ENCODE assay signal across 9 cellular contexts in genomic region chr6:26088344-26088743, GRCh38. TPM values are rescaled to one million over a fixed set of nuclear protein-coding genes. Genes with fewer than 3 reads are reported as not detected.
A peak's percentile ranks its signal among the peaks of the same experiment; 100 is the strongest.
DNase-seq lines count a peak whose midpoint lies in the region; ATAC-seq and TF ChIP-seq lines count a peak whose summit lies in the region.
"Had no signal": no experiment of that assay in that cellular context is flagged by ENCODE, and none has a peak within 500 bp of the region (broad histone marks: within the 10 kb centered on the region; RNA-seq: fewer than 3 reads in every experiment).

No MANE protein-coding gene starts in this region.

- peak; percentile 47 for ATAC-seq in gastroesophageal sphincter
- peak; percentile 42 to 71 for ATAC-seq in gastrocnemius medialis
- no peak for ATAC-seq in HG03139 (IDR thresholded peaks at IDR 0.05; ENCODE audit: unreplicated experiment)
- no peak for ATAC-seq in HG02588 (IDR thresholded peaks at IDR 0.05; ENCODE audit: unreplicated experiment)
- ATAC-seq in HG02798 (IDR thresholded peaks at IDR 0.05; ENCODE audit: poor library complexity, unreplicated experiment): no peak
- no peak for ATAC-seq in HG02938 (IDR thresholded peaks at IDR 0.05; ENCODE audit: unreplicated experiment)

- peaks cover 3% of the 10 kb centered on the region for H3K36me3 Mint-ChIP-seq in activated CD4-positive, alpha-beta memory T cell treated with anti-CD3 and anti-CD28 coated beads, Interleukin-2, amount 10 ng/mL, durations not matched to agents 7 days and 5 days (ENCODE audit: low read depth)

- H3K27ac Mint-ChIP-seq in activated CD4-positive, alpha-beta memory T cell treated with anti-CD3 and anti-CD28 coated beads, Interleukin-2, amount 10 ng/mL, durations not matched to agents 7 days and 5 days: no peak overlapping the region

- no peak for TF ChIP-seq POLR2A in gastroesophageal sphincter (IDR thresholded peaks at IDR 0.05)
- TF ChIP-seq POLR2A in gastrocnemius medialis (IDR thresholded peaks at IDR 0.05): no peak

- POLR2A ChIA-PET in activated CD4-positive, alpha-beta memory T cell treated with anti-CD3 and anti-CD28 coated beads, Interleukin-2, amount 10 ng/mL, durations not matched to agents 7 days and 5 days (lab: Charles Lee): interaction anchor here (2.3 to 3.5 kb wide), 7 partner anchors 9 to 69 kb away, joined by 13 to 50 read pairs (median 26); a partner anchor contains a TSS

- DNase-seq in ELR (ENCODE audit: low read depth) (peak; percentile 41), gastrocnemius medialis (peak in 1 of 2 donors; percentile 13)
- DNase-seq in activated CD4-positive, alpha-beta memory T cell treated with anti-CD3 and anti-CD28 coated beads, Interleukin-2, amount 10 ng/mL, durations not matched to agents 7 days and 5 days: no peak
- DNase-seq: cerebellar nuclear complex had no signal

- H3K9me3 ChIP-seq in gastroesophageal sphincter (no peaks in the 10 kb centered on the region), gastrocnemius medialis (no peaks in the 10 kb centered on the region)

- peaks cover 3 to 23% (median 4%) of the 10 kb centered on the region in 3 donors for H3K4me1 ChIP-seq in gastroesophageal sphincter
- H3K4me1 ChIP-seq in gastrocnemius medialis: peaks cover 12 to 20% of the 10 kb centered on the region in 2 donors

- no peaks in the 10 kb centered on the region for H3K9me3 Mint-ChIP-seq in activated CD4-positive, alpha-beta memory T cell treated with anti-CD3 and anti-CD28 coated beads, Interleukin-2, amount 10 ng/mL, durations not matched to agents 7 days and 5 days

- in situ Hi-C loops in gastrocnemius medialis (cut with MboI; ENCODE audit: low sequenced_read_pairs in 4 of 4): no loop called here

- peaks cover 42% of the 10 kb centered on the region for H3K4me1 Mint-ChIP-seq in activated CD4-positive, alpha-beta memory T cell treated with anti-CD3 and anti-CD28 coated beads, Interleukin-2, amount 10 ng/mL, durations not matched to agents 7 days and 5 days

- TF ChIP-seq EP300 in gastroesophageal sphincter (IDR thresholded peaks at IDR 0.05): no peak

- H3K4me3 Mint-ChIP-seq in activated CD4-positive, alpha-beta memory T cell treated with anti-CD3 and anti-CD28 coated beads, Interleukin-2, amount 10 ng/mL, durations not matched to agents 7 days and 5 days: peak overlapping the region; percentile 77

- 25 to 29% methylated on average over 5 of the region's 5 CpGs for WGBS in gastroesophageal sphincter (ENCODE audit: low coverage in 1 of 2), 2 donors

- peak overlapping the region; percentile 91 to 97 (median 95) for H3K27ac ChIP-seq in gastroesophageal sphincter
- H3K27ac ChIP-seq in gastrocnemius medialis: peak overlapping the region; percentile 78 to 85 (median 80)

- CTCF ChIA-PET in activated CD4-positive, alpha-beta memory T cell treated with anti-CD3 and anti-CD28 coated beads, Interleukin-2, amount 10 ng/mL, durations not matched to agents 7 days and 5 days (lab: Charles Lee): interaction anchor here (1.9 to 5.0 kb wide), 5 partner anchors 9 to 25 kb away, joined by 6 to 51 read pairs (median 15); a partner anchor contains a TSS

- H3K27me3 ChIP-seq in gastroesophageal sphincter (no peaks in the 10 kb centered on the region), gastrocnemius medialis (no peaks in the 10 kb centered on the region)

- H3K36me3 ChIP-seq in gastroesophageal sphincter: peaks cover 0 to 8% of the 10 kb centered on the region in 2 donors
- no peaks in the 10 kb centered on the region for H3K36me3 ChIP-seq in gastrocnemius medialis

- TF ChIP-seq CTCF in gastroesophageal sphincter (IDR thresholded peaks at IDR 0.05) (no peak), gastrocnemius medialis (IDR thresholded peaks at IDR 0.05 in 4 of 5, conservative IDR thresholded peaks at IDR 0.05 in 1 of 5) (no peak)

- peaks cover 3% of the 10 kb centered on the region for H3K27me3 Mint-ChIP-seq in activated CD4-positive, alpha-beta memory T cell treated with anti-CD3 and anti-CD28 coated beads, Interleukin-2, amount 10 ng/mL, durations not matched to agents 7 days and 5 days

- peak overlapping the region; percentile 78 to 96 for H3K4me3 ChIP-seq in gastroesophageal sphincter
- peak overlapping the region; percentile 67 to 90 (median 70) for H3K4me3 ChIP-seq in gastrocnemius medialis

- intact Hi-C loops in gastrocnemius medialis (cut with DNase I; ENCODE audit: low total_unique reads): no loop called here

RNA-seq across cellular contexts. Expression of gene HFE, which starts 1.1 kb away (rescaled TPM):
- 1 to 10 TPM; 3.1 to 3.4 TPM for total RNA-seq in activated CD4-positive, alpha-beta memory T cell treated with anti-CD3 and anti-CD28 coated beads, Interleukin-2, amount 10 ng/mL, durations not matched to agents 7 days and 5 days
- total RNA-seq in gastroesophageal sphincter: 10 to 100 TPM in 1 of 4 donors, 1 to 10 TPM in 3; 3.7 to 11.4 (median 8.3) TPM
- total RNA-seq in gastrocnemius medialis: 1 to 10 TPM in 3 of 4 donors, under 1 TPM in 1; 0.10 to 2.0 (median 1.6) TPM

Comparison
In these comparisons a context has a peak if more than half of its experiments do, and no peak if none do; other contexts are left out.
1. ATAC-seq: peak in gastroesophageal sphincter (single experiment) and gastrocnemius medialis (2 of 2); none in HG03139 (single experiment), HG02588 (single experiment), HG02798 (single experiment) and HG02938 (single experiment).